ENCODE assay signal across 11 cellular contexts in genomic region chr18:46042571-46043123, GRCh38. TPM values are rescaled to one million over a fixed set of nuclear protein-coding genes. Genes with fewer than 3 reads are reported as not detected.
DNase-seq lines count a peak whose midpoint lies in the region; ATAC-seq and TF ChIP-seq lines count a peak whose summit lies in the region.
"Had no signal": no experiment of that assay in that cellular context is flagged by ENCODE, and none has a peak within 500 bp of the region (broad histone marks: within the 10 kb centered on the region; RNA-seq: fewer than 3 reads in every experiment).

No MANE protein-coding gene starts in this region.

- H3K4me3 Mint-ChIP-seq in CD8-positive, alpha-beta memory T cell, result peak overlapping the region in 6 of 7 donors; percentile 6 to 52 (median 40)
- H3K4me3 Mint-ChIP-seq in activated T-helper 17 cell treated with anti-CD3 and anti-CD28 coated beads, Interleukin-2, amount 50 U/mL, for 72 hours, result peak overlapping the region; percentile 13

- no peaks in the 10 kb centered on the region for H3K27me3 ChIP-seq in CD8-positive, alpha-beta memory T cell (ENCODE audit: insufficient read depth, low read length, poor library complexity, severe bottlenecking)
- H3K27me3 ChIP-seq in kidney epithelial cell (ENCODE audit: control insufficient read depth, insufficient read depth, low read length), result no peaks in the 10 kb centered on the region
- no peaks in the 10 kb centered on the region for H3K27me3 ChIP-seq in A673 (replicated peaks; ENCODE audit: insufficient read depth, low read depth, low read length, poor library complexity)

- no peak for DNase-seq in CD8-positive, alpha-beta memory T cell
- DNase-seq in Kasumi-1 (lab: John Stamatoyannopoulos, UW), result peak; percentile 42 to 53
- DNase-seq in kidney epithelial cell (ENCODE audit: low read depth), result peak; percentile 35
- no peak for DNase-seq in A673 (ENCODE audit: low spot score)
- DNase-seq: activated gamma-delta T cell treated with Interleukin-2 at 50 U/mL for 16 hours, NCI-H82 had no signal

- H3K27me3 Mint-ChIP-seq in CD8-positive, alpha-beta memory T cell, result peaks cover 0 to 3% of the 10 kb centered on the region in 2 donors
- H3K27me3 Mint-ChIP-seq in activated T-helper 17 cell treated with anti-CD3 and anti-CD28 coated beads, Interleukin-2, amount 50 U/mL, for 72 hours, result no peaks in the 10 kb centered on the region

- peak overlapping the region; percentile 7 for H3K4me3 ChIP-seq in CD8-positive, alpha-beta memory T cell (ENCODE audit: low read length)
- no peak overlapping the region for H3K4me3 ChIP-seq in kidney epithelial cell (ENCODE audit: low read depth, low read length)
- no peak overlapping the region for H3K4me3 ChIP-seq in A673 (ENCODE audit: low read depth, low read length, poor library complexity, severe bottlenecking)
- H3K4me3 ChIP-seq: lung had no signal

- no peak for TF ChIP-seq CTCF in kidney epithelial cell (IDR thresholded peaks at IDR 0.05; ENCODE audit: insufficient read depth, low read length, poor library complexity, severe bottlenecking)
- no peak for TF ChIP-seq CTCF in A673 (conservative IDR thresholded peaks at IDR 0.05; ENCODE audit: low read depth, low read length)

- no peak overlapping the region for H3K27ac ChIP-seq in CD8-positive, alpha-beta memory T cell (ENCODE audit: low read depth, low read length)
- H3K27ac ChIP-seq in A673 (ENCODE audit: low read depth, low read length, poor library complexity, severe bottlenecking), result no peak overlapping the region

- peaks cover under 1 to 9% (median 5%) of the 10 kb centered on the region in 3 donors for H3K36me3 Mint-ChIP-seq in CD8-positive, alpha-beta memory T cell
- H3K36me3 Mint-ChIP-seq in activated T-helper 17 cell treated with anti-CD3 and anti-CD28 coated beads, Interleukin-2, amount 50 U/mL, for 72 hours (ENCODE audit: low read depth), result peaks cover 10% of the 10 kb centered on the region

- H3K36me3 ChIP-seq in CD8-positive, alpha-beta memory T cell (ENCODE audit: insufficient read depth, low read length), result no peaks in the 10 kb centered on the region
- H3K36me3 ChIP-seq in kidney epithelial cell (ENCODE audit: control insufficient read depth, insufficient read depth, low read length) (no peaks in the 10 kb centered on the region), A673 (ENCODE audit: insufficient read depth, low read length, poor library complexity, severe bottlenecking) (no peaks in the 10 kb centered on the region)

- H3K4me1 Mint-ChIP-seq in CD8-positive, alpha-beta memory T cell, result peaks cover 31 to 42% (median 37%) of the 10 kb centered on the region in 3 donors
- H3K4me1 Mint-ChIP-seq in activated T-helper 17 cell treated with anti-CD3 and anti-CD28 coated beads, Interleukin-2, amount 50 U/mL, for 72 hours, result peaks cover 27% of the 10 kb centered on the region

- CTCF ChIA-PET in CD8-positive, alpha-beta memory T cell (lab: Charles Lee), result no interaction called here
- CTCF ChIA-PET in A673 (lab: Charles Lee), result interaction anchor here (0.7 kb wide), 1 partner anchor 203 kb away, joined by 5 read pairs; no protein-coding TSS in a partner anchor

- intact Hi-C loops in A673 (cut with micrococcal nuclease; ENCODE audit: unreplicated experiment), result no loop called here

- POLR2A ChIA-PET in CD8-positive, alpha-beta memory T cell (lab: Charles Lee), result no interaction called here
- POLR2A ChIA-PET in A673 (lab: Charles Lee; ENCODE audit: low non-redundant PET), result no interaction called here

- H3K4me1 ChIP-seq in CD8-positive, alpha-beta memory T cell (ENCODE audit: insufficient read depth, low read length), result peaks cover 40% of the 10 kb centered on the region
- no peaks in the 10 kb centered on the region for H3K4me1 ChIP-seq in A673 (ENCODE audit: insufficient read depth, low read length, poor library complexity, severe bottlenecking)

- H3K9me3 ChIP-seq in CD8-positive, alpha-beta memory T cell (ENCODE audit: low read length), result no peaks in the 10 kb centered on the region
- no peaks in the 10 kb centered on the region for H3K9me3 ChIP-seq in A673 (ENCODE audit: low read depth, low read length, poor library complexity, severe bottlenecking)

- H3K27ac Mint-ChIP-seq in CD8-positive, alpha-beta memory T cell, result peak overlapping the region in 7 of 8 donors; percentile 35 to 91 (median 71)
- peak overlapping the region; percentile 11 for H3K27ac Mint-ChIP-seq in activated T-helper 17 cell treated with anti-CD3 and anti-CD28 coated beads, Interleukin-2, amount 50 U/mL, for 72 hours

- peak; percentile 60 for ATAC-seq in activated T-helper 17 cell treated with anti-CD3 and anti-CD28 coated beads, Interleukin-2, amount 50 U/mL, for 72 hours (replicated peaks)
- ATAC-seq in HG03108 (IDR thresholded peaks at IDR 0.05; ENCODE audit: unreplicated experiment) (no peak), GM21723 (IDR thresholded peaks at IDR 0.05; ENCODE audit: unreplicated experiment) (no peak), GM18858 (IDR thresholded peaks at IDR 0.05; ENCODE audit: unreplicated experiment) (no peak)

- BruUV-seq in A673 (replicated peaks; lab: Mats Ljungman, UMichigan), result no TSS peak

- no peaks in the 10 kb centered on the region for H3K9me3 Mint-ChIP-seq in CD8-positive, alpha-beta memory T cell
- peaks cover 4% of the 10 kb centered on the region for H3K9me3 Mint-ChIP-seq in activated T-helper 17 cell treated with anti-CD3 and anti-CD28 coated beads, Interleukin-2, amount 50 U/mL, for 72 hours

RNA-seq across cellular contexts. Expression of gene PSTPIP2, which starts 29.4 kb away (rescaled TPM):
- 10 to 100 TPM; 24.9 to 25.3 TPM for total RNA-seq in CD8-positive, alpha-beta memory T cell
- 11.0 TPM for polyA plus RNA-seq in CD8-positive, alpha-beta memory T cell
- 1 to 10 TPM; 4.3 to 8.1 TPM for total RNA-seq in activated T-helper 17 cell treated with anti-CD3 and anti-CD28 coated beads, Interleukin-2, amount 50 U/mL, for 72 hours
- total RNA-seq in kidney epithelial cell (11.2 and 14.2 TPM in 2 replicates), A673 (2021) (5.7 and 6.3 TPM in 2 replicates)

RNA-seq across cellular contexts. Expression of gene ATP5F1A, which starts 55.4 kb away (rescaled TPM):
- total RNA-seq in CD8-positive, alpha-beta memory T cell, result 100 to 1,000 TPM; 456 to 468 TPM
- polyA plus RNA-seq in CD8-positive, alpha-beta memory T cell, result 409 TPM
- 100 to 1,000 TPM; 278 to 511 TPM for total RNA-seq in activated T-helper 17 cell treated with anti-CD3 and anti-CD28 coated beads, Interleukin-2, amount 50 U/mL, for 72 hours
- 360 and 364 TPM in 2 replicates for total RNA-seq in kidney epithelial cell
- total RNA-seq in A673 (2021), result 479 and 531 TPM in 2 replicates

Comparison
In these comparisons a context has a peak if more than half of its experiments do, and no peak if none do; other contexts are left out.
1. DNase-seq: peak in Kasumi-1 (2 of 2) and kidney epithelial cell (single experiment); none in CD8-positive, alpha-beta memory T cell (0 of 5) and A673 (single experiment).